31 cellular contexts compared by ENCODE assay signal in genomic region chr20:54995553-54995952, GRCh38.
DNase-seq lines count a peak whose midpoint lies in the region; ATAC-seq, FAIRE-seq and TF ChIP-seq lines count a peak whose summit lies in the region.
"Had no signal": no experiment of that assay in that cellular context is flagged by ENCODE, and none has a peak within 500 bp of the region (broad histone marks: within the 10 kb centered on the region; RNA-seq: fewer than 3 reads in every experiment).

No MANE protein-coding gene starts in this region.

- FAIRE-seq in astrocyte (lab: Jason Lieb, UNC): no peak
- FAIRE-seq: frontal cortex, GM12892, GM19239, keratinocyte, TTC549 had no signal

- H3K36me3 ChIP-seq in astrocyte (ENCODE audit: insufficient read depth, low read length): no peaks in the 10 kb centered on the region
- H3K36me3 ChIP-seq: suprapubic skin, vagina had no signal

- H3K27me3 ChIP-seq in astrocyte (ENCODE audit: insufficient read depth, low read length): no peaks in the 10 kb centered on the region
- H3K27me3 ChIP-seq: body of pancreas, suprapubic skin, vagina had no signal

- ATAC-seq in GM21447 (IDR thresholded peaks at IDR 0.05; ENCODE audit: unreplicated experiment): no peak
- ATAC-seq: activated T-helper 17 cell treated with anti-CD3 and anti-CD28 coated beads, Interleukin-2, amount 50 U/mL, for 72 hours; body of pancreas; stimulated activated memory B cell treated with anti-CD40 and anti-IgM and Interleukin-4, amounts not matched to agents 10 μg/mL and 1 μg/mL and 100 μg/mL, for 72 hours; T-cell had no signal

- H2AFZ ChIP-seq in astrocyte (ENCODE audit: low read depth, low read length): peak overlapping the region; percentile 8

- H3K4me3 Mint-ChIP-seq in astrocyte (ENCODE audit: unreplicated experiment) (no peak overlapping the region), Calu3 (ENCODE audit: low read depth, unreplicated experiment) (no peak overlapping the region)
- H3K4me3 Mint-ChIP-seq: activated CD4-positive, alpha-beta T cell treated with anti-CD3 and anti-CD28 coated beads, Interleukin-2, amount 10 ng/mL, durations not matched to agents 7 days and 5 days; activated naive CD8-positive, alpha-beta T cell; activated T-helper 17 cell treated with anti-CD3 and anti-CD28 coated beads, Interleukin-2, amount 50 U/mL, for 72 hours; CD4-positive, alpha-beta memory T cell; stimulated activated memory B cell treated with anti-CD40 and anti-IgM and Interleukin-4, amounts not matched to agents 10 μg/mL and 1 μg/mL and 100 μg/mL, for 72 hours; T-cell had no signal

- peaks cover 7% of the 10 kb centered on the region for H3K4me1 ChIP-seq in astrocyte (ENCODE audit: insufficient read depth, low read length)
- H3K4me1 ChIP-seq: body of pancreas, suprapubic skin, vagina had no signal

- no peaks in the 10 kb centered on the region for H3K9me3 ChIP-seq in astrocyte (ENCODE audit: insufficient read depth, low read depth, low read length)
- H3K9me3 ChIP-seq: body of pancreas, suprapubic skin, vagina had no signal

- BruUV-seq in Calu3 (replicated peaks; lab: Mats Ljungman, UMichigan): no TSS peak

- TF ChIP-seq CTCF in astrocyte (IDR thresholded peaks at IDR 0.05; ENCODE audit: insufficient read depth, low read depth, low read length): no peak
- TF ChIP-seq CTCF in Calu3 (IDR thresholded peaks at IDR 0.05; ENCODE audit: unreplicated experiment): no peak

- H3K36me3 Mint-ChIP-seq in astrocyte (ENCODE audit: low read depth, unreplicated experiment) (no peaks in the 10 kb centered on the region), Calu3 (ENCODE audit: insufficient read depth, unreplicated experiment) (no peaks in the 10 kb centered on the region)
- H3K36me3 Mint-ChIP-seq: activated naive CD8-positive, alpha-beta T cell; CD4-positive, alpha-beta memory T cell; stimulated activated memory B cell treated with anti-CD40 and anti-IgM and Interleukin-4, amounts not matched to agents 10 μg/mL and 1 μg/mL and 100 μg/mL, for 72 hours; T-cell had no signal

- no peaks in the 10 kb centered on the region for H3K27me3 Mint-ChIP-seq in astrocyte (ENCODE audit: low read depth, unreplicated experiment)
- no peaks in the 10 kb centered on the region for H3K27me3 Mint-ChIP-seq in Calu3 (ENCODE audit: unreplicated experiment)
- H3K27me3 Mint-ChIP-seq: activated CD4-positive, alpha-beta T cell treated with anti-CD3 and anti-CD28 coated beads, Interleukin-2, amount 10 ng/mL, durations not matched to agents 7 days and 5 days; activated naive CD8-positive, alpha-beta T cell; activated T-helper 17 cell treated with anti-CD3 and anti-CD28 coated beads, Interleukin-2, amount 50 U/mL, for 72 hours; CD4-positive, alpha-beta memory T cell; stimulated activated memory B cell treated with anti-CD40 and anti-IgM and Interleukin-4, amounts not matched to agents 10 μg/mL and 1 μg/mL and 100 μg/mL, for 72 hours; T-cell had no signal

- H3K27ac Mint-ChIP-seq in astrocyte (ENCODE audit: unreplicated experiment) (no peak overlapping the region), Calu3 (ENCODE audit: unreplicated experiment) (no peak overlapping the region)
- H3K27ac Mint-ChIP-seq: activated CD4-positive, alpha-beta T cell treated with anti-CD3 and anti-CD28 coated beads, Interleukin-2, amount 10 ng/mL, durations not matched to agents 7 days and 5 days; activated naive CD8-positive, alpha-beta T cell; activated T-helper 17 cell treated with anti-CD3 and anti-CD28 coated beads, Interleukin-2, amount 50 U/mL, for 72 hours; CD4-positive, alpha-beta memory T cell; progenitor cell of endocrine pancreas; stimulated activated memory B cell treated with anti-CD40 and anti-IgM and Interleukin-4, amounts not matched to agents 10 μg/mL and 1 μg/mL and 100 μg/mL, for 72 hours; T-cell had no signal

- no peak overlapping the region for H3K27ac ChIP-seq in astrocyte (ENCODE audit: low read depth, low read length)
- H3K27ac ChIP-seq: body of pancreas, suprapubic skin, vagina had no signal

- H3K4me1 Mint-ChIP-seq in astrocyte (ENCODE audit: low read depth, unreplicated experiment): no peaks in the 10 kb centered on the region
- H3K4me1 Mint-ChIP-seq in Calu3 (ENCODE audit: low read depth, unreplicated experiment): no peaks in the 10 kb centered on the region
- H3K4me1 Mint-ChIP-seq: activated CD4-positive, alpha-beta T cell treated with anti-CD3 and anti-CD28 coated beads, Interleukin-2, amount 10 ng/mL, durations not matched to agents 7 days and 5 days; activated T-helper 17 cell treated with anti-CD3 and anti-CD28 coated beads, Interleukin-2, amount 50 U/mL, for 72 hours; CD4-positive, alpha-beta memory T cell; stimulated activated memory B cell treated with anti-CD40 and anti-IgM and Interleukin-4, amounts not matched to agents 10 μg/mL and 1 μg/mL and 100 μg/mL, for 72 hours; T-cell had no signal

- no peak overlapping the region for H3K9ac ChIP-seq in astrocyte (ENCODE audit: low read length)

- H3K79me2 ChIP-seq in astrocyte (ENCODE audit: insufficient read depth, low read length): no peaks in the 10 kb centered on the region

- H3K9me3 Mint-ChIP-seq in astrocyte (ENCODE audit: unreplicated experiment) (peaks cover 7% of the 10 kb centered on the region), Calu3 (ENCODE audit: low read depth, unreplicated experiment) (peaks cover 14% of the 10 kb centered on the region)
- H3K9me3 Mint-ChIP-seq: activated CD4-positive, alpha-beta T cell treated with anti-CD3 and anti-CD28 coated beads, Interleukin-2, amount 10 ng/mL, durations not matched to agents 7 days and 5 days had no signal

- H3K4me3 ChIP-seq in astrocyte (ENCODE audit: insufficient read depth, low read depth, low read length): no peak overlapping the region
- H3K4me3 ChIP-seq: body of pancreas, suprapubic skin, vagina had no signal

- H4K20me1 ChIP-seq in astrocyte (ENCODE audit: insufficient read depth, low read length): no peaks in the 10 kb centered on the region

- intact Hi-C loops in Calu3 (cut with micrococcal nuclease; ENCODE audit: unreplicated experiment): no loop called here

- peak overlapping the region; percentile 37 for H3K4me2 ChIP-seq in astrocyte (ENCODE audit: low read length)

- CTCF ChIA-PET in Calu3 (lab: Charles Lee): no interaction called here

- DNase-seq in Daoy (ENCODE audit: low read depth) (peak; percentile 53), NCI-H146 treated with DMSO at 0.1 percent for 48 hours (lab: John Stamatoyannopoulos, UW; ENCODE audit: unreplicated experiment) (peak; percentile 73), astrocyte (ENCODE audit: low read depth) (peak; percentile 12), kidney tubule cell (ENCODE audit: low spot score) (peak; percentile 64), Calu3 (no peak)
- no peak for DNase-seq in activated CD8-positive, alpha-beta memory T cell treated with anti-CD3 and anti-CD28 coated beads, Interleukin-2, amount 50 U/mL, for 48 hours
- DNase-seq: activated CD4-positive, alpha-beta T cell treated with anti-CD3 and anti-CD28 coated beads, Interleukin-2, amount 10 ng/mL, durations not matched to agents 7 days and 5 days; body of pancreas; CD4-positive, alpha-beta memory T cell; DMS79; effector CD4-positive, alpha-beta T cell; IMR-90; mammary epithelial cell; NCI-H1436; NCI-H2171 treated with DMSO at 0.1 percent for 48 hours; NCI-H526; SHP77 treated with DMSO at 0.1 percent for 48 hours; stimulated activated CD4-positive, alpha-beta T cell treated with anti-CD3 and anti-CD28 coated beads, Interleukin-1b, Interleukin-23, amount 100 ng/mL, for 48 hours; T-cell had no signal

Comparison
In these comparisons a context has a peak if more than half of its experiments do, and no peak if none do; other contexts are left out.
1. DNase-seq: peak in Daoy (single experiment), NCI-H146 treated with DMSO at 0.1 percent for 48 hours (single experiment), astrocyte (single experiment) and kidney tubule cell (single experiment); none in Calu3 (single experiment) and activated CD8-positive, alpha-beta memory T cell treated with anti-CD3 and anti-CD28 coated beads, Interleukin-2, amount 50 U/mL, for 48 hours (single experiment).